ENCODE assay signal across 17 cellular contexts in genomic region chr4:168666531-168666930, GRCh38.
A peak's percentile ranks its signal among the peaks of the same experiment; 100 is the strongest.
DNase-seq lines count a peak whose midpoint lies in the region; ATAC-seq and TF ChIP-seq lines count a peak whose summit lies in the region.
"Had no signal": no experiment of that assay in that cellular context is flagged by ENCODE, and none has a peak within 500 bp of the region (broad histone marks: within the 10 kb centered on the region; RNA-seq: fewer than 3 reads in every experiment).

No MANE protein-coding gene starts in this region.

- H3K36me3 Mint-ChIP-seq in endodermal cell (ENCODE audit: low read depth) = no peaks in the 10 kb centered on the region
- H3K36me3 Mint-ChIP-seq: memory B cell, WTC11 had no signal

- no peaks in the 10 kb centered on the region for H3K9me3 Mint-ChIP-seq in endodermal cell
- H3K9me3 Mint-ChIP-seq: memory B cell, WTC11 had no signal

- H3K27ac Mint-ChIP-seq in endodermal cell = no peak overlapping the region
- H3K27ac Mint-ChIP-seq: memory B cell, WTC11 had no signal

- CTCF ChIA-PET in A673 (lab: Charles Lee) = no interaction called here

- no peak overlapping the region for H3K27ac ChIP-seq in A673 (ENCODE audit: low read depth, low read length, poor library complexity, severe bottlenecking)
- peak overlapping the region in 1 of 4 donors; percentile 11 for H3K27ac ChIP-seq in gastrocnemius medialis
- H3K27ac ChIP-seq in endodermal cell (ENCODE audit: low read depth, low read length) = no peak overlapping the region
- H3K27ac ChIP-seq: ovary had no signal

- POLR2A ChIA-PET in A673 (lab: Charles Lee; ENCODE audit: low non-redundant PET) = no interaction called here

- no peak overlapping the region for H3K9ac ChIP-seq in endodermal cell (ENCODE audit: extremely low read depth, low read length, poor library complexity, severe bottlenecking)

- H3K27me3 Mint-ChIP-seq in endodermal cell (ENCODE audit: insufficient read depth) = no peaks in the 10 kb centered on the region

- TF ChIP-seq CTCF in A673 (conservative IDR thresholded peaks at IDR 0.05; ENCODE audit: low read depth, low read length) (no peak), astrocyte of the spinal cord (IDR thresholded peaks at IDR 0.05; ENCODE audit: low read depth, low read length) (no peak), gastrocnemius medialis (IDR thresholded peaks at IDR 0.05 in 4 of 5, conservative IDR thresholded peaks at IDR 0.05 in 1 of 5) (no peak), endodermal cell (conservative IDR thresholded peaks at IDR 0.05) (no peak)

- no peaks in the 10 kb centered on the region for H3K4me1 Mint-ChIP-seq in endodermal cell

- no peak for TF ChIP-seq POLR2A in gastrocnemius medialis (IDR thresholded peaks at IDR 0.05)

- no peaks in the 10 kb centered on the region for H3K9me3 ChIP-seq in A673 (ENCODE audit: low read depth, low read length, poor library complexity, severe bottlenecking)
- no peaks in the 10 kb centered on the region for H3K9me3 ChIP-seq in gastrocnemius medialis
- H3K9me3 ChIP-seq in endodermal cell (ENCODE audit: control insufficient read depth, low read length) = no peaks in the 10 kb centered on the region
- H3K9me3 ChIP-seq: ovary had no signal

- peak; percentile 45 for DNase-seq in A673 (ENCODE audit: low spot score)
- DNase-seq in HS-27A (ENCODE audit: low read depth) = peak; percentile 12
- peak; percentile 77 for DNase-seq in astrocyte of the spinal cord (ENCODE audit: low read depth, low spot score)
- DNase-seq in kidney tubule cell (ENCODE audit: low spot score) = peak; percentile 49
- no peak for DNase-seq in NCI-H524 (lab: John Stamatoyannopoulos, UW)
- DNase-seq in DMS53 (lab: John Stamatoyannopoulos, UW) = no peak
- DNase-seq in gastrocnemius medialis = no peak
- DNase-seq in endodermal cell = no peak
- DNase-seq: ACHN; activated CD8-positive, alpha-beta memory T cell treated with anti-CD3 and anti-CD28 coated beads, Interleukin-2, amount 50 U/mL, for 4 hours; activated naive CD4-positive, alpha-beta T cell treated with anti-CD3 and anti-CD28 coated beads, Interleukin-2, amount 50 U/mL, for 16 hours; cerebellar nuclear complex; erythroblast; NCI-H1105 treated with DMSO at 0.1 percent for 48 hours; ovary had no signal

- 90 to 94% methylated on average over 2 of the region's 2 CpGs for WGBS in endodermal cell (ENCODE audit: insufficient coverage in 1 of 2, insufficient read length in 1 of 2), 2 experiments

- H3K4me1 ChIP-seq in A673 (ENCODE audit: insufficient read depth, low read length, poor library complexity, severe bottlenecking) = peaks cover 26% of the 10 kb centered on the region
- peaks cover 0 to 18% of the 10 kb centered on the region in 2 donors for H3K4me1 ChIP-seq in gastrocnemius medialis
- no peaks in the 10 kb centered on the region for H3K4me1 ChIP-seq in endodermal cell (ENCODE audit: control insufficient read depth, insufficient read depth, low read length)

- intact Hi-C loops in A673 (cut with micrococcal nuclease; ENCODE audit: unreplicated experiment) (no loop called here), gastrocnemius medialis (cut with DNase I; ENCODE audit: low total_unique reads) (no loop called here)

- no peaks in the 10 kb centered on the region for H3K27me3 ChIP-seq in A673 (replicated peaks; ENCODE audit: insufficient read depth, low read depth, low read length, poor library complexity)
- no peaks in the 10 kb centered on the region for H3K27me3 ChIP-seq in gastrocnemius medialis
- H3K27me3 ChIP-seq in endodermal cell (ENCODE audit: control insufficient read depth, insufficient read depth, low read length, poor library complexity, severe bottlenecking) = no peaks in the 10 kb centered on the region
- H3K27me3 ChIP-seq: ovary had no signal

- no peak for ATAC-seq in gastrocnemius medialis
- ATAC-seq: WTC11 had no signal

- H3K4me3 ChIP-seq in A673 (ENCODE audit: low read depth, low read length, poor library complexity, severe bottlenecking) = no peak overlapping the region
- H3K4me3 ChIP-seq in astrocyte of the spinal cord (ENCODE audit: low read depth, low read length) = no peak overlapping the region
- H3K4me3 ChIP-seq in gastrocnemius medialis = no peak overlapping the region
- no peak overlapping the region for H3K4me3 ChIP-seq in endodermal cell (ENCODE audit: low read length)
- H3K4me3 ChIP-seq: ovary had no signal

- in situ Hi-C loops in astrocyte of the spinal cord (cut with HindIII; ENCODE audit: low sequenced_read_pairs) (no loop called here), gastrocnemius medialis (cut with MboI; ENCODE audit: low sequenced_read_pairs in 4 of 4) (no loop called here)

- no peak overlapping the region for H3K4me3 Mint-ChIP-seq in endodermal cell
- H3K4me3 Mint-ChIP-seq: memory B cell, WTC11 had no signal

- no peaks in the 10 kb centered on the region for H3K36me3 ChIP-seq in A673 (ENCODE audit: insufficient read depth, low read length, poor library complexity, severe bottlenecking)
- H3K36me3 ChIP-seq in gastrocnemius medialis = no peaks in the 10 kb centered on the region
- no peaks in the 10 kb centered on the region for H3K36me3 ChIP-seq in endodermal cell (ENCODE audit: control insufficient read depth, insufficient read depth, low read length)
- H3K36me3 ChIP-seq: ovary had no signal

- no TSS peak for BruUV-seq in A673 (replicated peaks; lab: Mats Ljungman, UMichigan)

Comparison
In these comparisons a context has a peak if more than half of its experiments do, and no peak if none do; other contexts are left out.
1. DNase-seq: peak in A673 (single experiment), HS-27A (single experiment), astrocyte of the spinal cord (single experiment) and kidney tubule cell (single experiment); none in NCI-H524 (0 of 2), DMS53 (single experiment), gastrocnemius medialis (0 of 2) and endodermal cell (single experiment).